3 cellular contexts compared by ENCODE assay signal in genomic region chr11:18691467-18692129, GRCh38. TPM values are rescaled to one million over a fixed set of nuclear protein-coding genes. Genes with fewer than 3 reads are reported as not detected.
"Had no signal": no experiment of that assay in that cellular context is flagged by ENCODE, and none has a peak within 500 bp of the region (broad histone marks: within the 10 kb centered on the region; RNA-seq: fewer than 3 reads in every experiment).

No MANE protein-coding gene starts in this region.

RNA-seq across cellular contexts. Expression of gene IGSF22, which starts 34.4 kb away (rescaled TPM):
- total RNA-seq: OCI-LY7, Peyer's patch, RPMI7951 had no signal
